In genomic region chr9:6842584-6842947, GRCh38 we compare ENCODE assay signal across 23 cellular contexts.
DNase-seq lines count a peak whose midpoint lies in the region; ATAC-seq and TF ChIP-seq lines count a peak whose summit lies in the region.
"Had no signal": no experiment of that assay in that cellular context is flagged by ENCODE, and none has a peak within 500 bp of the region (broad histone marks: within the 10 kb centered on the region; RNA-seq: fewer than 3 reads in every experiment).

No MANE protein-coding gene starts in this region.

- no peak overlapping the region for H3K27ac ChIP-seq in CD8-positive, alpha-beta T cell (ENCODE audit: low read depth, low read length)
- H3K27ac ChIP-seq: left ventricle myocardium inferior had no signal

- POLR2A ChIA-PET in CD8-positive, alpha-beta T cell (lab: Charles Lee), result no interaction called here

- intact Hi-C loops in cardiac septum (cut with DNase I), result no loop called here
- intact Hi-C loops in CD8-positive, alpha-beta T cell (cut with DNase I, micrococcal nuclease), result no loop called here

- no peak overlapping the region for H3K4me3 ChIP-seq in fibroblast of the aortic adventitia (ENCODE audit: low read depth, low read length)
- H3K4me3 ChIP-seq in CD8-positive, alpha-beta T cell (ENCODE audit: low read depth, low read length), result no peak overlapping the region
- H3K4me3 ChIP-seq: GM12878, left ventricle myocardium inferior had no signal

- no peaks in the 10 kb centered on the region for H3K36me3 ChIP-seq in CD8-positive, alpha-beta T cell (ENCODE audit: insufficient read depth, low read length)
- H3K36me3 ChIP-seq: left ventricle myocardium inferior had no signal

- H3K9me3 Mint-ChIP-seq in activated T-cell treated with anti-CD3 and anti-CD28 coated beads, Interleukin-2, amount 50 U/mL, for 72 hours, result no peaks in the 10 kb centered on the region
- no peaks in the 10 kb centered on the region for H3K9me3 Mint-ChIP-seq in activated T-cell treated with anti-CD3 and anti-CD28 coated beads, Interleukin-2, amount 50 U/mL, for 24 hours
- no peaks in the 10 kb centered on the region for H3K9me3 Mint-ChIP-seq in CD8-positive, alpha-beta T cell

- no peak overlapping the region for H3K4me3 Mint-ChIP-seq in activated T-cell treated with anti-CD3 and anti-CD28 coated beads, Interleukin-2, amount 50 U/mL, for 72 hours
- no peak overlapping the region for H3K4me3 Mint-ChIP-seq in activated T-cell treated with anti-CD3 and anti-CD28 coated beads, Interleukin-2, amount 50 U/mL, for 24 hours
- H3K4me3 Mint-ChIP-seq in CD8-positive, alpha-beta T cell, result no peak overlapping the region
- H3K4me3 Mint-ChIP-seq: activated CD8-positive, alpha-beta memory T cell treated with anti-CD3 and anti-CD28 coated beads, Interleukin-2, amount 10 ng/mL, durations not matched to agents 7 days and 5 days; CD4-positive, alpha-beta memory T cell had no signal

- no peaks in the 10 kb centered on the region for H3K4me1 ChIP-seq in CD8-positive, alpha-beta T cell (ENCODE audit: insufficient read depth, low read length)

- peak overlapping the region; percentile 25 for H3K27ac Mint-ChIP-seq in activated T-cell treated with anti-CD3 and anti-CD28 coated beads, Interleukin-2, amount 50 U/mL, for 72 hours
- no peak overlapping the region for H3K27ac Mint-ChIP-seq in activated T-cell treated with anti-CD3 and anti-CD28 coated beads, Interleukin-2, amount 50 U/mL, for 24 hours
- no peak overlapping the region for H3K27ac Mint-ChIP-seq in CD8-positive, alpha-beta T cell
- H3K27ac Mint-ChIP-seq: activated CD8-positive, alpha-beta memory T cell treated with anti-CD3 and anti-CD28 coated beads, Interleukin-2, amount 10 ng/mL, durations not matched to agents 7 days and 5 days had no signal

- no peaks in the 10 kb centered on the region for H3K4me1 Mint-ChIP-seq in activated T-cell treated with anti-CD3 and anti-CD28 coated beads, Interleukin-2, amount 50 U/mL, for 72 hours (ENCODE audit: low read depth)
- peaks cover 11% of the 10 kb centered on the region for H3K4me1 Mint-ChIP-seq in activated T-cell treated with anti-CD3 and anti-CD28 coated beads, Interleukin-2, amount 50 U/mL, for 24 hours (ENCODE audit: low read depth)
- peaks cover 27% of the 10 kb centered on the region for H3K4me1 Mint-ChIP-seq in CD8-positive, alpha-beta T cell (ENCODE audit: low read depth)

- peaks cover 0 to 1% of the 10 kb centered on the region in 2 donors for H3K36me3 Mint-ChIP-seq in activated T-cell treated with anti-CD3 and anti-CD28 coated beads, Interleukin-2, amount 50 U/mL, for 72 hours (ENCODE audit: insufficient read depth in 2 of 2)
- peaks cover 36% of the 10 kb centered on the region for H3K36me3 Mint-ChIP-seq in activated T-cell treated with anti-CD3 and anti-CD28 coated beads, Interleukin-2, amount 50 U/mL, for 24 hours (ENCODE audit: low read depth)
- peaks cover 42% of the 10 kb centered on the region for H3K36me3 Mint-ChIP-seq in CD8-positive, alpha-beta T cell

- CTCF ChIA-PET in CD8-positive, alpha-beta T cell (lab: Charles Lee), result interaction anchor here (1.8 kb wide), 1 partner anchor 15 kb away, joined by 4 read pairs; no protein-coding TSS in a partner anchor

- TF ChIP-seq CTCF in fibroblast of the aortic adventitia (IDR thresholded peaks at IDR 0.05; ENCODE audit: insufficient read depth, low read length), result no peak
- no peak for TF ChIP-seq CTCF in CD8-positive, alpha-beta T cell (IDR thresholded peaks at IDR 0.05)

- H3K27me3 Mint-ChIP-seq in activated T-cell treated with anti-CD3 and anti-CD28 coated beads, Interleukin-2, amount 50 U/mL, for 72 hours (ENCODE audit: low read depth), result no peaks in the 10 kb centered on the region
- H3K27me3 Mint-ChIP-seq in activated T-cell treated with anti-CD3 and anti-CD28 coated beads, Interleukin-2, amount 50 U/mL, for 24 hours, result no peaks in the 10 kb centered on the region
- no peaks in the 10 kb centered on the region for H3K27me3 Mint-ChIP-seq in CD8-positive, alpha-beta T cell (ENCODE audit: low read depth)
- H3K27me3 Mint-ChIP-seq: activated CD8-positive, alpha-beta memory T cell treated with anti-CD3 and anti-CD28 coated beads, Interleukin-2, amount 10 ng/mL, durations not matched to agents 7 days and 5 days; CD4-positive, alpha-beta memory T cell had no signal

- no peak for DNase-seq in activated T-cell treated with anti-CD3 and anti-CD28 coated beads, Interleukin-2, amount 50 U/mL, for 72 hours
- no peak for DNase-seq in activated T-cell treated with anti-CD3 and anti-CD28 coated beads, Interleukin-2, amount 50 U/mL, for 24 hours
- DNase-seq in amniotic epithelial cell (ENCODE audit: low read depth) (peak; percentile 24), fibroblast of the aortic adventitia (ENCODE audit: low read depth) (peak; percentile 36), cardiac septum (ENCODE audit: low spot score) (no peak), SK-N-DZ (ENCODE audit: low spot score) (no peak)
- DNase-seq in CD8-positive, alpha-beta T cell, result no peak
- DNase-seq in NK-92 treated with Interleukin-12 subunit alpha and Interleukin-12 subunit beta, amount 100 ng/mL, for 24 hours (lab: John Stamatoyannopoulos, UW), result no peak
- DNase-seq: 8988T; activated CD4-positive, CD25-positive, alpha-beta regulatory T cell treated with anti-CD3 and anti-CD28 coated beads, Interleukin-2, amount 50 U/mL, for 72 hours; activated CD8-positive, alpha-beta memory T cell treated with anti-CD3 and anti-CD28 coated beads, Interleukin-2, amount 10 ng/mL, durations not matched to agents 7 days and 5 days; CD4-positive, alpha-beta memory T cell; effector CD4-positive, alpha-beta T cell; foreskin melanocyte; GOT3; left ventricle myocardium inferior; NCI-H146; NCI-H226; posterior cingulate gyrus; Right ventricle myocardium superior; stimulated activated CD4-positive, alpha-beta T cell treated with anti-CD3 and anti-CD28 coated beads, Interleukin-12 subunit alpha, Interleukin-12 subunit beta, amount 100 ng/mL, for 4 hours; stimulated activated naive CD4-positive, alpha-beta T cell had no signal

- no peaks in the 10 kb centered on the region for H3K27me3 ChIP-seq in CD8-positive, alpha-beta T cell (ENCODE audit: insufficient read depth, low read length)

- H3K9me3 ChIP-seq in CD8-positive, alpha-beta T cell (ENCODE audit: low read length), result no peaks in the 10 kb centered on the region
- H3K9me3 ChIP-seq: left ventricle myocardium inferior had no signal

- ATAC-seq in activated T-cell treated with anti-CD3 and anti-CD28 coated beads, Interleukin-2, amount 50 U/mL, for 72 hours (replicated peaks in 1 of 2), result no peak
- ATAC-seq in CD8-positive, alpha-beta T cell, result no peak
- ATAC-seq: activated CD8-positive, alpha-beta memory T cell treated with anti-CD3 and anti-CD28 coated beads, Interleukin-2, amount 10 ng/mL, durations not matched to agents 7 days and 5 days; GM12878 had no signal

Comparison
In these comparisons a context has a peak if more than half of its experiments do, and no peak if none do; other contexts are left out.
1. DNase-seq: peak in amniotic epithelial cell (single experiment) and fibroblast of the aortic adventitia (single experiment); none in activated T-cell treated with anti-CD3 and anti-CD28 coated beads, Interleukin-2, amount 50 U/mL, for 72 hours (0 of 2), activated T-cell treated with anti-CD3 and anti-CD28 coated beads, Interleukin-2, amount 50 U/mL, for 24 hours (single experiment), cardiac septum (single experiment), CD8-positive, alpha-beta T cell (0 of 7), SK-N-DZ (single experiment) and NK-92 treated with Interleukin-12 subunit alpha and Interleukin-12 subunit beta, amount 100 ng/mL, for 24 hours (single experiment).